Comparison of ENCODE assay signal across 35 cellular contexts in the genomic region with DNA sequence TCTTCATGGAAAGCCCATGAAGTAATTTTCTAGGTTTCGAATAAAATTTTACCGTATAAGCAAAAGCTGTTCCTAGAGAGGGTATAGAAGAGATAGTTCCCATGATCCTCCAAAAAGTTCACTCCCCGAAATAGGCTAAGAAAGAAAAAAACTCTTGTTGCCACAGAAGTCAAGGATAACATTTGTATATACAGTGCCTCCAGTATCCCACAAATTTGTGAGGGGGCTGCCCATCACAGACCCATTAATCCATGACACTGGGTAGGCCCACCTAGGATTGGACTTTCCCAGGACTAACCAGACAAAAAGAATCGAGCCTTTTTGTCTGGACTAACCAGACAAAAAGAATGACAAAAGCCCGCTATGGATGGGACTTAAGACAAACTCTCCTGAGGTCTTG.
"Had no signal": no experiment of that assay in that cellular context is flagged by ENCODE, and none has a peak within 500 bp of the region (broad histone marks: within the 10 kb centered on the region; RNA-seq: fewer than 3 reads in every experiment).

No MANE protein-coding gene starts in this region.

- DNase-seq: activated B cell treated with CpG ODN at 0.5 μM for 24 hours; activated CD4-positive, alpha-beta memory T cell treated with anti-CD3 and anti-CD28 coated beads for 36 hours; activated CD4-positive, alpha-beta T cell treated with anti-CD3 and anti-CD28 coated beads for 36 hours; activated CD4-positive, alpha-beta T cell treated with anti-CD3 and anti-CD28 coated beads, Interleukin-2, amount 10 ng/mL, durations not matched to agents 24 days and 14 days; activated CD4-positive, CD25-positive, alpha-beta regulatory T cell treated with anti-CD3 and anti-CD28 coated beads, Interleukin-2, amount 50 U/mL, for 72 hours; activated CD8-positive, alpha-beta memory T cell treated with anti-CD3 and anti-CD28 coated beads, Interleukin-2, amount 10 ng/mL, durations not matched to agents 7 days and 5 days; activated CD8-positive, alpha-beta memory T cell treated with anti-CD3 and anti-CD28 coated beads, Interleukin-2, amount 50 U/mL, for 4 hours; activated CD8-positive, alpha-beta T cell treated with anti-CD3 and anti-CD28 coated beads, Interleukin-2, amount 10 ng/mL, durations not matched to agents 7 days and 5 days; activated effector memory CD4-positive, alpha-beta T cell treated with anti-CD3 and anti-CD28 coated beads, Interleukin-2, amount 50 U/mL, for 16 hours; activated naive CD4-positive, alpha-beta T cell treated with anti-CD3 and anti-CD28 coated beads for 36 hours; activated naive CD8-positive, alpha-beta T cell treated with anti-CD3 and anti-CD28 coated beads for 36 hours; activated naive CD8-positive, alpha-beta T cell treated with anti-CD3 and anti-CD28 coated beads, Interleukin-2, amount 50 U/mL, for 24 hours; activated T-cell treated with anti-CD3 and anti-CD28 coated beads, Interleukin-2, amount 50 U/mL, for 1 hour; activated T-cell treated with anti-CD3 and anti-CD28 coated beads, Interleukin-2, amount 50 U/mL, for 48 hours; adrenal gland; amygdala; aorta; body of pancreas; caudate nucleus; cortex of kidney; dermis blood vessel endothelial cell; effector CD4-positive, alpha-beta T cell; effector memory CD8-positive, alpha-beta T cell; erythroblast; foreskin keratinocyte; gastrocnemius medialis; T-helper 1 cell; T-helper 17 cell; T1000; WERI-Rb-1 had no signal

- H3K36me3 ChIP-seq: adrenal gland, esophagus muscularis mucosa, gastrocnemius medialis, WERI-Rb-1 had no signal

- H3K27me3 ChIP-seq: adrenal gland, body of pancreas, esophagus muscularis mucosa, foreskin keratinocyte, gastrocnemius medialis had no signal

- H3K9me3 ChIP-seq: adrenal gland, body of pancreas, esophagus muscularis mucosa, gastrocnemius medialis had no signal

- H3K27ac ChIP-seq: adrenal gland, body of pancreas, esophagus muscularis mucosa, foreskin keratinocyte, gastrocnemius medialis, WERI-Rb-1 had no signal

- H3K27ac Mint-ChIP-seq: activated B cell treated with CpG ODN at 0.5 μM for 24 hours; activated CD4-positive, alpha-beta memory T cell treated with anti-CD3 and anti-CD28 coated beads for 36 hours; activated CD4-positive, alpha-beta T cell treated with anti-CD3 and anti-CD28 coated beads for 36 hours; activated CD4-positive, alpha-beta T cell treated with anti-CD3 and anti-CD28 coated beads, Interleukin-2, amount 10 ng/mL, durations not matched to agents 24 days and 14 days; activated CD8-positive, alpha-beta memory T cell treated with anti-CD3 and anti-CD28 coated beads, Interleukin-2, amount 10 ng/mL, durations not matched to agents 7 days and 5 days; activated CD8-positive, alpha-beta T cell treated with anti-CD3 and anti-CD28 coated beads, Interleukin-2, amount 10 ng/mL, durations not matched to agents 7 days and 5 days; activated naive CD4-positive, alpha-beta T cell treated with anti-CD3 and anti-CD28 coated beads for 36 hours; activated naive CD4-positive, alpha-beta T cell treated with anti-CD3 and anti-CD28 coated beads, Interleukin-2, amount 50 U/mL, for 24 hours; activated naive CD8-positive, alpha-beta T cell treated with anti-CD3 and anti-CD28 coated beads for 36 hours; activated naive CD8-positive, alpha-beta T cell treated with anti-CD3 and anti-CD28 coated beads, Interleukin-2, amount 50 U/mL, for 24 hours; activated T-helper 1 cell treated with anti-CD3 and anti-CD28 coated beads, Interleukin-12 subunit alpha, Interleukin-12 subunit beta, Interleukin-2, Interleukin-4 antibody, amounts not matched to agents 30 ng/mL and 10 ng/mL and 1 ng/mL, durations not matched to agents 14 hours and 24 hours and 36 hours; activated T-helper 2 cell treated with anti-CD3 and anti-CD28 coated beads, Interferon-gamma antibody, Interleukin-2, Interleukin-4, amounts not matched to agents 10 μg/mL and 5 μg/mL and 100 μg/mL, durations not matched to agents 14 hours and 24 hours and 36 hours; effector memory CD8-positive, alpha-beta T cell; T-helper 17 cell; T-helper 2 cell treated with Interferon-gamma antibody and Interleukin-4, amounts not matched to agents 5 μg/mL and 100 μg/mL, for 36 hours had no signal

- H3K9me3 Mint-ChIP-seq: effector memory CD8-positive, alpha-beta T cell had no signal

- ATAC-seq: activated CD4-positive, alpha-beta T cell treated with anti-CD3 and anti-CD28 coated beads for 36 hours; activated CD8-positive, alpha-beta memory T cell treated with anti-CD3 and anti-CD28 coated beads, Interleukin-2, amount 10 ng/mL, durations not matched to agents 7 days and 5 days; activated CD8-positive, alpha-beta T cell treated with anti-CD3 and anti-CD28 coated beads, Interleukin-2, amount 10 ng/mL, durations not matched to agents 7 days and 5 days; activated naive CD8-positive, alpha-beta T cell treated with anti-CD3 and anti-CD28 coated beads, Interleukin-2, amount 50 U/mL, for 24 hours; body of pancreas; effector memory CD8-positive, alpha-beta T cell; foreskin keratinocyte; gastrocnemius medialis; T-helper 17 cell had no signal

- H3K4me1 ChIP-seq: adrenal gland, body of pancreas had no signal

- H3K4me3 Mint-ChIP-seq: activated B cell treated with CpG ODN at 0.5 μM for 24 hours; activated CD4-positive, alpha-beta memory T cell treated with anti-CD3 and anti-CD28 coated beads for 36 hours; activated CD4-positive, alpha-beta T cell treated with anti-CD3 and anti-CD28 coated beads for 36 hours; activated CD4-positive, alpha-beta T cell treated with anti-CD3 and anti-CD28 coated beads, Interleukin-2, amount 10 ng/mL, durations not matched to agents 24 days and 14 days; activated CD8-positive, alpha-beta memory T cell treated with anti-CD3 and anti-CD28 coated beads, Interleukin-2, amount 10 ng/mL, durations not matched to agents 7 days and 5 days; activated CD8-positive, alpha-beta T cell treated with anti-CD3 and anti-CD28 coated beads, Interleukin-2, amount 10 ng/mL, durations not matched to agents 7 days and 5 days; activated naive CD4-positive, alpha-beta T cell treated with anti-CD3 and anti-CD28 coated beads for 36 hours; activated naive CD4-positive, alpha-beta T cell treated with anti-CD3 and anti-CD28 coated beads, Interleukin-2, amount 50 U/mL, for 24 hours; activated naive CD8-positive, alpha-beta T cell treated with anti-CD3 and anti-CD28 coated beads for 36 hours; activated naive CD8-positive, alpha-beta T cell treated with anti-CD3 and anti-CD28 coated beads, Interleukin-2, amount 50 U/mL, for 24 hours; activated T-helper 1 cell treated with anti-CD3 and anti-CD28 coated beads, Interleukin-12 subunit alpha, Interleukin-12 subunit beta, Interleukin-2, Interleukin-4 antibody, amounts not matched to agents 30 ng/mL and 10 ng/mL and 1 ng/mL, durations not matched to agents 14 hours and 24 hours and 36 hours; effector memory CD8-positive, alpha-beta T cell; T-helper 17 cell; T-helper 2 cell treated with Interferon-gamma antibody and Interleukin-4, amounts not matched to agents 5 μg/mL and 100 μg/mL, for 36 hours had no signal

- H3K4me3 ChIP-seq: adrenal gland, body of pancreas, esophagus muscularis mucosa, gastrocnemius medialis had no signal

- H3K27me3 Mint-ChIP-seq: activated B cell treated with CpG ODN at 0.5 μM for 24 hours; activated CD4-positive, alpha-beta memory T cell treated with anti-CD3 and anti-CD28 coated beads for 36 hours; activated CD4-positive, alpha-beta T cell treated with anti-CD3 and anti-CD28 coated beads for 36 hours; activated CD4-positive, alpha-beta T cell treated with anti-CD3 and anti-CD28 coated beads, Interleukin-2, amount 10 ng/mL, durations not matched to agents 24 days and 14 days; activated CD8-positive, alpha-beta memory T cell treated with anti-CD3 and anti-CD28 coated beads, Interleukin-2, amount 10 ng/mL, durations not matched to agents 7 days and 5 days; activated naive CD4-positive, alpha-beta T cell treated with anti-CD3 and anti-CD28 coated beads, Interleukin-2, amount 50 U/mL, for 24 hours; activated naive CD8-positive, alpha-beta T cell treated with anti-CD3 and anti-CD28 coated beads for 36 hours; activated naive CD8-positive, alpha-beta T cell treated with anti-CD3 and anti-CD28 coated beads, Interleukin-2, amount 50 U/mL, for 24 hours; effector memory CD8-positive, alpha-beta T cell; T-helper 17 cell had no signal
